2 cellular contexts compared by ENCODE assay signal in genomic region chr9:120071760-120072159, GRCh38.
TF ChIP-seq lines count a peak whose summit lies in the region.

No MANE protein-coding gene starts in this region.

TF ChIP-seq in SK-N-SH, 30 proteins besides CTCF, POLR2A, EP300 and RAD21 (continued from another document):
- TF ChIP-seq ZBTB33 (IDR thresholded peaks at IDR 0.05; ENCODE audit: borderline replicate concordance, low read depth) (no peak), TEAD4 (IDR thresholded peaks at IDR 0.05; ENCODE audit: borderline replicate concordance, insufficient read depth) (no peak), MEF2A (IDR thresholded peaks at IDR 0.05; ENCODE audit: borderline replicate concordance, low read depth) (no peak), GABPA (IDR thresholded peaks at IDR 0.05; ENCODE audit: low read depth) (no peak)

TF ChIP-seq in SK-N-SH treated with all-trans-retinoic acid at 6 μM for 48 hours, 23 proteins besides CTCF, POLR2A, EP300 and RAD21 (continued from another document):
- TF ChIP-seq TSHZ2 (CRISPR knock-in tag; IDR thresholded peaks at IDR 0.05) (no peak), CREB5 (CRISPR knock-in tag; IDR thresholded peaks at IDR 0.05; ENCODE audit: low read depth) (no peak), PATZ1 (CRISPR knock-in tag; IDR thresholded peaks at IDR 0.05; ENCODE audit: borderline replicate concordance) (no peak)
TF ChIP-seq in SK-N-SH treated with all-trans-retinoic acid at 6 μM for 48 hours: peak in this region for 0.
